13 cellular contexts compared by ENCODE assay signal in genomic region chr17:79779661-79780365, GRCh38. TPM values are rescaled to one million over a fixed set of nuclear protein-coding genes. Genes with fewer than 3 reads are reported as not detected.
DNase-seq lines count a peak whose midpoint lies in the region; ATAC-seq lines count a peak whose summit lies in the region.
"Had no signal": no experiment of that assay in that cellular context is flagged by ENCODE, and none has a peak within 500 bp of the region (broad histone marks: within the 10 kb centered on the region; RNA-seq: fewer than 3 reads in every experiment).

No MANE protein-coding gene starts in this region.

- no peak overlapping the region for H3K4me3 Mint-ChIP-seq in activated CD4-positive, alpha-beta T cell treated with anti-CD3 and anti-CD28 coated beads, Interleukin-2, amount 10 ng/mL, durations not matched to agents 24 days and 14 days
- H3K4me3 Mint-ChIP-seq in central memory CD8-positive, alpha-beta T cell: peak overlapping the region; percentile 86

- no peak for ATAC-seq in central memory CD8-positive, alpha-beta T cell (replicated peaks; ENCODE audit: extremely low read depth, poor library complexity, severe bottlenecking)
- no peak for ATAC-seq in GM21723 (IDR thresholded peaks at IDR 0.05; ENCODE audit: unreplicated experiment)

- no peak overlapping the region for H2BK120ac ChIP-seq in neuronal stem cell (ENCODE audit: low read depth, low read length)

- no peaks in the 10 kb centered on the region for H3K9me3 ChIP-seq in neuronal stem cell (replicated peaks in 1 of 2; ENCODE audit: control insufficient read depth in 2 of 2, insufficient read depth in 1 of 2, low read depth in 1 of 2, low read length in 2 of 2)

- H2BK5ac ChIP-seq in neuronal stem cell (ENCODE audit: low read length): no peak overlapping the region

- no peak overlapping the region for H2AFZ ChIP-seq in neuronal stem cell (ENCODE audit: low read length)

- peak overlapping the region; percentile 34 for H3K27ac Mint-ChIP-seq in activated CD4-positive, alpha-beta T cell treated with anti-CD3 and anti-CD28 coated beads, Interleukin-2, amount 10 ng/mL, durations not matched to agents 24 days and 14 days
- H3K27ac Mint-ChIP-seq in central memory CD8-positive, alpha-beta T cell (ENCODE audit: low read depth): no peak overlapping the region

- peaks cover 14% of the 10 kb centered on the region for H3K4me1 Mint-ChIP-seq in activated CD4-positive, alpha-beta T cell treated with anti-CD3 and anti-CD28 coated beads, Interleukin-2, amount 10 ng/mL, durations not matched to agents 24 days and 14 days
- peaks cover 8% of the 10 kb centered on the region for H3K4me1 Mint-ChIP-seq in central memory CD8-positive, alpha-beta T cell

- H3K9ac ChIP-seq in neuronal stem cell (ENCODE audit: low read depth, low read length, poor library complexity): no peak overlapping the region

- peaks cover 16 to 17% of the 10 kb centered on the region in 2 donors for H3K4me1 ChIP-seq in neuronal stem cell (ENCODE audit: control insufficient read depth in 2 of 2, insufficient read depth in 1 of 2, low read depth in 1 of 2, low read length in 2 of 2)

- H3K36me3 Mint-ChIP-seq in activated CD4-positive, alpha-beta T cell treated with anti-CD3 and anti-CD28 coated beads, Interleukin-2, amount 10 ng/mL, durations not matched to agents 24 days and 14 days (ENCODE audit: low read depth): peaks cover 1% of the 10 kb centered on the region
- H3K36me3 Mint-ChIP-seq in central memory CD8-positive, alpha-beta T cell (ENCODE audit: insufficient read depth): peaks cover 8% of the 10 kb centered on the region

- no peak for DNase-seq in activated CD4-positive, alpha-beta T cell treated with anti-CD3 and anti-CD28 coated beads, Interleukin-2, amount 10 ng/mL, durations not matched to agents 24 days and 14 days
- no peak for DNase-seq in activated CD4-positive, alpha-beta T cell treated with anti-CD3 and anti-CD28 coated beads, Interleukin-2, amount 50 U/mL, for 4 hours
- DNase-seq in Jurkat, Clone E6-1 (ENCODE audit: low read depth, low spot score): no peak
- DNase-seq in central memory CD8-positive, alpha-beta T cell (ENCODE audit: low spot score in 2 of 2): no peak
- DNase-seq in neuronal stem cell (ENCODE audit: low spot score) (no peak), SW480 (ENCODE audit: low spot score) (no peak), dedifferentiated amniotic fluid mesenchymal stem cell (ENCODE audit: extremely low spot score) (no peak)
- DNase-seq: NCI-H187 treated with DMSO at 0.1 percent for 48 hours; nucleus accumbens; stimulated activated CD4-positive, alpha-beta T cell treated with anti-CD3 and anti-CD28 coated beads, Interleukin-2, amount 100 ng/mL, for 24 hours had no signal

- H3K4ac ChIP-seq in neuronal stem cell (ENCODE audit: low read length): no peak overlapping the region

- H3K27ac ChIP-seq in neuronal stem cell (replicated peaks; ENCODE audit: low read length): no peak overlapping the region

- peaks cover 45 to 60% of the 10 kb centered on the region in 2 donors for H3K36me3 ChIP-seq in neuronal stem cell (replicated peaks in 1 of 2; ENCODE audit: control insufficient read depth in 2 of 2, insufficient read depth in 2 of 2, low read length in 2 of 2)

- no peak overlapping the region for H4K8ac ChIP-seq in neuronal stem cell (ENCODE audit: low read depth, low read length)

- H3K23ac ChIP-seq in neuronal stem cell (ENCODE audit: low read depth, low read length, poor library complexity): no peak overlapping the region

- H3K14ac ChIP-seq in neuronal stem cell (ENCODE audit: low read length): no peak overlapping the region

- no CpG with 5 or more reads among the region's 10 CpGs for WGBS in neuronal stem cell (ENCODE audit: extremely low coverage in 2 of 2, insufficient read length in 2 of 2, insufficient replicate concordance in 1 of 2), 2 donors

- H3K9me3 Mint-ChIP-seq in activated CD4-positive, alpha-beta T cell treated with anti-CD3 and anti-CD28 coated beads, Interleukin-2, amount 10 ng/mL, durations not matched to agents 24 days and 14 days: no peaks in the 10 kb centered on the region
- H3K9me3 Mint-ChIP-seq in central memory CD8-positive, alpha-beta T cell: no peaks in the 10 kb centered on the region

- no peak overlapping the region for H2BK15ac ChIP-seq in neuronal stem cell (ENCODE audit: low read length)

- peak overlapping the region; percentile 82 for H3K4me2 ChIP-seq in neuronal stem cell (ENCODE audit: insufficient read depth, low read length, poor library complexity, severe bottlenecking)

- H3K27me3 Mint-ChIP-seq in activated CD4-positive, alpha-beta T cell treated with anti-CD3 and anti-CD28 coated beads, Interleukin-2, amount 10 ng/mL, durations not matched to agents 24 days and 14 days: peaks cover 51% of the 10 kb centered on the region
- H3K27me3 Mint-ChIP-seq in central memory CD8-positive, alpha-beta T cell: peaks cover 78% of the 10 kb centered on the region

- H2BK12ac ChIP-seq in neuronal stem cell (ENCODE audit: low read length): no peak overlapping the region

- H3K27me3 ChIP-seq in neuronal stem cell (ENCODE audit: control insufficient read depth in 3 of 3, insufficient read depth in 3 of 3, low read depth in 1 of 3, low read length in 3 of 3): no peaks in the 10 kb centered on the region

- no peak overlapping the region for H4K91ac ChIP-seq in neuronal stem cell (ENCODE audit: low read depth, low read length, poor library complexity)

- intact Hi-C loops in activated CD4-positive, alpha-beta T cell treated with anti-CD3 and anti-CD28 coated beads, Interleukin-2, amount 10 ng/mL, durations not matched to agents 24 days and 14 days (cut with micrococcal nuclease): loop anchor here (2.0 to 5.0 kb wide), 2 partner anchors 17 to 32 kb away; partner anchors contain the start of gene CBX8

- peaks cover 18% of the 10 kb centered on the region for H3K79me1 ChIP-seq in neuronal stem cell (ENCODE audit: low read depth, low read length)

- H3K4me3 ChIP-seq in Jurkat, Clone E6-1 (ENCODE audit: low read length): peak overlapping the region; percentile 68; the same call in 1 of the 2 replicates
- H3K4me3 ChIP-seq in neuronal stem cell (ENCODE audit: low read length in 2 of 2): peak overlapping the region; percentile 78 to 96

- H3K18ac ChIP-seq in neuronal stem cell (ENCODE audit: low read length): no peak overlapping the region

- no peak overlapping the region for H2AK5ac ChIP-seq in neuronal stem cell (ENCODE audit: low read depth, low read length)

RNA-seq across cellular contexts. Expression of gene CBX2, which starts 1.9 kb away (rescaled TPM):
- total RNA-seq in activated CD4-positive, alpha-beta T cell treated with anti-CD3 and anti-CD28 coated beads, Interleukin-2, amount 10 ng/mL, durations not matched to agents 24 days and 14 days: 7.5 and 8.2 TPM in 2 replicates
- polyA plus RNA-seq in Jurkat, Clone E6-1 (2012; ENCODE audit: insufficient read depth, insufficient read length): 36.6 TPM
- polyA plus RNA-seq in neuronal stem cell (2013, experiment 1 of 2): 72.5 TPM
- 70.8 TPM for polyA plus RNA-seq in neuronal stem cell (2013, experiment 2 of 2)

RNA-seq across cellular contexts. Expression of gene CBX8, which starts 17.1 kb away (rescaled TPM):
- 9.4 TPM in 2 replicates for total RNA-seq in activated CD4-positive, alpha-beta T cell treated with anti-CD3 and anti-CD28 coated beads, Interleukin-2, amount 10 ng/mL, durations not matched to agents 24 days and 14 days
- 17.0 TPM for polyA plus RNA-seq in Jurkat, Clone E6-1 (2012; ENCODE audit: insufficient read depth, insufficient read length)
- polyA plus RNA-seq in neuronal stem cell (2013, experiment 1 of 2): 5.5 TPM
- 5.0 TPM for polyA plus RNA-seq in neuronal stem cell (2013, experiment 2 of 2)

RNA-seq across cellular contexts. Expression of gene ENPP7, which starts 49.1 kb away (rescaled TPM):
- 0.09 TPM in 1 of 2 replicates, not detected in the other for total RNA-seq in activated CD4-positive, alpha-beta T cell treated with anti-CD3 and anti-CD28 coated beads, Interleukin-2, amount 10 ng/mL, durations not matched to agents 24 days and 14 days
- polyA plus RNA-seq in Jurkat, Clone E6-1 (2012; ENCODE audit: insufficient read depth, insufficient read length): not detected
- not detected for polyA plus RNA-seq in neuronal stem cell (2013, experiment 1 of 2)
- not detected for polyA plus RNA-seq in neuronal stem cell (2013, experiment 2 of 2)
- total RNA-seq: endothelial cell of umbilical vein had no signal
- polyA plus RNA-seq: AG04450, endothelial cell of umbilical vein had no signal

RNA-seq across cellular contexts. Expression of gene CBX4, which starts 59.4 kb away (rescaled TPM):
- 18.5 and 19.4 TPM in 2 replicates for total RNA-seq in activated CD4-positive, alpha-beta T cell treated with anti-CD3 and anti-CD28 coated beads, Interleukin-2, amount 10 ng/mL, durations not matched to agents 24 days and 14 days
- 28.7 TPM for polyA plus RNA-seq in Jurkat, Clone E6-1 (2012; ENCODE audit: insufficient read depth, insufficient read length)
- polyA plus RNA-seq in neuronal stem cell (2013, experiment 1 of 2): 10.0 TPM
- polyA plus RNA-seq in neuronal stem cell (2013, experiment 2 of 2): 10.0 TPM
